9 cellular contexts compared by ENCODE assay signal in genomic region chr11:289706-290620, GRCh38. TPM values are rescaled to one million over a fixed set of nuclear protein-coding genes. Genes with fewer than 3 reads are reported as not detected.
DNase-seq lines count a peak whose midpoint lies in the region; ATAC-seq and TF ChIP-seq lines count a peak whose summit lies in the region.
"Had no signal": no experiment of that assay in that cellular context is flagged by ENCODE, and none has a peak within 500 bp of the region (broad histone marks: within the 10 kb centered on the region; RNA-seq: fewer than 3 reads in every experiment).

No MANE protein-coding gene starts in this region.

- ATAC-seq in naive B cell (ENCODE audit: low read depth in 2 of 2) (peak in 1 of 2 donors; percentile 25), GM21526 (IDR thresholded peaks at IDR 0.05; ENCODE audit: low FRiP score, unreplicated experiment) (no peak), GM18873 (IDR thresholded peaks at IDR 0.05; ENCODE audit: low FRiP score, unreplicated experiment) (no peak)

- H3K36me3 ChIP-seq in A673 (ENCODE audit: insufficient read depth, low read length, poor library complexity, severe bottlenecking) (no peaks in the 10 kb centered on the region), KOPT-K1 (ENCODE audit: insufficient read depth, low read length) (peaks cover 42% of the 10 kb centered on the region), colonic mucosa (no peaks in the 10 kb centered on the region)

- peaks cover 15 to 27% (median 27%) of the 10 kb centered on the region in 3 donors for H3K4me1 Mint-ChIP-seq in naive B cell

- peaks cover 0 to 10% of the 10 kb centered on the region in 2 donors for H3K36me3 Mint-ChIP-seq in naive B cell

- peaks cover 5 to 27% (median 14%) of the 10 kb centered on the region in 3 donors for H3K27me3 Mint-ChIP-seq in naive B cell

- CTCF ChIA-PET in A673 (lab: Charles Lee): no interaction called here

- peak overlapping the region; percentile 42 for H3K27ac ChIP-seq in A673 (ENCODE audit: low read depth, low read length, poor library complexity, severe bottlenecking)
- H3K27ac ChIP-seq in KOPT-K1 (ENCODE audit: low read depth, low read length, poor library complexity, severe bottlenecking): peak overlapping the region; percentile 99
- no peak overlapping the region for H3K27ac ChIP-seq in colonic mucosa

- POLR2A ChIA-PET in A673 (lab: Charles Lee; ENCODE audit: low non-redundant PET): no interaction called here

- H3K4me1 ChIP-seq in A673 (ENCODE audit: insufficient read depth, low read length, poor library complexity, severe bottlenecking): peaks cover 6% of the 10 kb centered on the region
- no peaks in the 10 kb centered on the region for H3K4me1 ChIP-seq in colonic mucosa

- H3K4me3 ChIP-seq in A673 (ENCODE audit: low read depth, low read length, poor library complexity, severe bottlenecking) (peak overlapping the region; percentile 58), colonic mucosa (peak overlapping the region; percentile 73)

- no peak for DNase-seq in A673 (ENCODE audit: low spot score)
- DNase-seq in colonic mucosa: no peak
- DNase-seq in naive B cell: no peak
- DNase-seq in NCI-H146 (lab: John Stamatoyannopoulos, UW): no peak
- no peak for DNase-seq in T1000 (lab: John Stamatoyannopoulos, UW)

- no TSS peak for BruUV-seq in A673 (replicated peaks; lab: Mats Ljungman, UMichigan)

- intact Hi-C loops in A673 (cut with micrococcal nuclease; ENCODE audit: unreplicated experiment) (no loop called here), colonic mucosa (cut with DNase I) (no loop called here)

- H3K9me3 ChIP-seq in A673 (ENCODE audit: low read depth, low read length, poor library complexity, severe bottlenecking) (no peaks in the 10 kb centered on the region), KOPT-K1 (ENCODE audit: insufficient read depth, low read length, poor library complexity, severe bottlenecking) (no peaks in the 10 kb centered on the region), colonic mucosa (no peaks in the 10 kb centered on the region)

- peak overlapping the region; percentile 53 to 88 (median 78) for H3K27ac Mint-ChIP-seq in naive B cell

- no peaks in the 10 kb centered on the region for H3K27me3 ChIP-seq in A673 (replicated peaks; ENCODE audit: insufficient read depth, low read depth, low read length, poor library complexity)
- peaks cover 6% of the 10 kb centered on the region for H3K27me3 ChIP-seq in colonic mucosa

- peak overlapping the region; percentile 26 to 56 for H3K9ac ChIP-seq in colonic mucosa (ENCODE audit: low read depth in 2 of 2, low read length in 2 of 2)

- H3K4me3 Mint-ChIP-seq in naive B cell: peak overlapping the region; percentile 76 to 91 (median 84)

- TF ChIP-seq CTCF in A673 (conservative IDR thresholded peaks at IDR 0.05; ENCODE audit: low read depth, low read length) (no peak), colonic mucosa (IDR thresholded peaks at IDR 0.05) (no peak)

- H3K9me3 Mint-ChIP-seq in naive B cell: no peaks in the 10 kb centered on the region

RNA-seq across cellular contexts. Expression of gene PGGHG, which starts 1.0 kb away (rescaled TPM):
- total RNA-seq in A673 (2021) (5.4 and 8.6 TPM in 2 replicates), colonic mucosa (10 to 100 TPM; 10.6 to 12.9 TPM)
- 1 to 10 TPM; 3.4 to 8.3 (median 4.3) TPM for polyA plus RNA-seq in naive B cell (ENCODE audit: low read depth in 6 of 6)

RNA-seq across cellular contexts. Expression of gene IFITM5, which starts 9.4 kb away (rescaled TPM):
- not detected in 2 replicates for total RNA-seq in A673 (2021)
- total RNA-seq in colonic mucosa: not detected
- not detected for polyA plus RNA-seq in naive B cell (ENCODE audit: low read depth in 6 of 6)
- total RNA-seq: activated CD8-positive, alpha-beta memory T cell treated with anti-CD3 and anti-CD28 coated beads for 36 hours had no signal

RNA-seq across cellular contexts. Expression of gene NLRP6, which starts 11.8 kb away (rescaled TPM):
- total RNA-seq in A673 (2021): not detected in 2 replicates
- total RNA-seq in colonic mucosa: under 1 TPM; 0.17 to 0.72 TPM
- 1 to 10 TPM; 1.4 to 3.3 (median 2.2) TPM for polyA plus RNA-seq in naive B cell (ENCODE audit: low read depth in 6 of 6)

RNA-seq across cellular contexts. Expression of gene IFITM2, which starts 17.7 kb away (rescaled TPM):
- total RNA-seq in A673 (2021) (23.3 and 25.5 TPM in 2 replicates), colonic mucosa (100 to 1,000 TPM in 1 of 2 donors, 10 to 100 TPM in 1; 74.1 to 115 TPM)
- 1,000 to 10,000 TPM in 4 of 6 donors, 100 to 1,000 TPM in 2; 915 to 1,467 (median 1,288) TPM for polyA plus RNA-seq in naive B cell (ENCODE audit: low read depth in 6 of 6)

RNA-seq across cellular contexts. Expression of gene IFITM1, which starts 23.9 kb away (rescaled TPM):
- total RNA-seq in A673 (2021): 24.4 and 34.1 TPM in 2 replicates
- 100 to 1,000 TPM in 1 of 2 donors, 10 to 100 TPM in 1; 63.3 to 101 TPM for total RNA-seq in colonic mucosa
- polyA plus RNA-seq in naive B cell (ENCODE audit: low read depth in 6 of 6): 100 to 1,000 TPM; 152 to 299 (median 164) TPM
